Comparison of ENCODE assay signal across 1 cellular context in genomic region chr3:48188266-48189201, GRCh38.
TF ChIP-seq lines count a peak whose summit lies in the region.

Gene CDC25A, minus strand, starts transcription at chr3:48188417. Its CDS starts 470 bp downstream, at chr3:48187947.

TF ChIP-seq in HepG2, 621 proteins besides CTCF, POLR2A, EP300 and RAD21 (continued from another document and continues in another):
- 0 out of 2 replicates have a peak, but pooled peaks have one; percentile 26 for TF ChIP-seq NKX3-1 (CRISPR knock-in tag; IDR thresholded peaks at IDR 0.05)
- TF ChIP-seq NFYC (CRISPR knock-in tag; IDR thresholded peaks at IDR 0.05): peak; percentile 97
- TF ChIP-seq CREB1 (IDR thresholded peaks at IDR 0.05): peak; percentile 70
- peak; percentile 78 for TF ChIP-seq CREB1 (CRISPR knock-in tag; IDR thresholded peaks at IDR 0.05)
- peak; percentile 93 for TF ChIP-seq E2F5 (CRISPR knock-in tag; conservative IDR thresholded peaks at IDR 0.05)
- no peak for TF ChIP-seq ZNF615 (CRISPR knock-in tag; IDR thresholded peaks at IDR 0.05; ENCODE audit: borderline replicate concordance)
- peak; percentile 51; the same call in 1 of the 2 replicates for TF ChIP-seq HDAC2 (CRISPR knock-in tag; IDR thresholded peaks at IDR 0.05)
- no peak for TF ChIP-seq PLSCR1 (CRISPR knock-in tag; IDR thresholded peaks at IDR 0.05; ENCODE audit: borderline replicate concordance)
- no peak for TF ChIP-seq ZNF572 (CRISPR knock-in tag; IDR thresholded peaks at IDR 0.05)
- TF ChIP-seq ZNF597 (CRISPR knock-in tag; IDR thresholded peaks at IDR 0.05): no peak
- no peak for TF ChIP-seq HDAC6 (IDR thresholded peaks at IDR 0.05; ENCODE audit: low read depth, low read length)
- TF ChIP-seq ZFP82 (CRISPR knock-in tag; IDR thresholded peaks at IDR 0.05; ENCODE audit: borderline replicate concordance): no peak
- TF ChIP-seq ZSCAN12 (CRISPR knock-in tag; IDR thresholded peaks at IDR 0.05): 0 out of 2 replicates have a peak, but pooled peaks have one; percentile 25
- TF ChIP-seq JUND (CRISPR knock-in tag; IDR thresholded peaks at IDR 0.05): 0 out of 2 replicates have a peak, but pooled peaks have one; percentile 38
- TF ChIP-seq NR2F2 (IDR thresholded peaks at IDR 0.05; ENCODE audit: borderline replicate concordance, low read depth): 0 out of 2 replicates have a peak, but pooled peaks have one; percentile 9
- TF ChIP-seq ZNF740 (CRISPR knock-in tag; IDR thresholded peaks at IDR 0.05): peak; percentile 20; the same call in 1 of the 2 replicates
- peak; percentile 75; the same call in 1 of the 2 replicates for TF ChIP-seq ZNF724P (CRISPR knock-in tag; IDR thresholded peaks at IDR 0.05; ENCODE audit: borderline replicate concordance)
- peak; percentile 66; the same call in 1 of the 2 replicates for TF ChIP-seq SUZ12 (IDR thresholded peaks at IDR 0.05; ENCODE audit: low read depth, low read length)
- TF ChIP-seq HDAC1 (CRISPR knock-in tag; IDR thresholded peaks at IDR 0.05): peak; percentile 97
- TF ChIP-seq RFXANK (CRISPR knock-in tag; IDR thresholded peaks at IDR 0.05): 0 out of 2 replicates have a peak, but pooled peaks have one; percentile 58
- TF ChIP-seq AKNA (CRISPR knock-in tag; IDR thresholded peaks at IDR 0.05; ENCODE audit: borderline replicate concordance): no peak
- TF ChIP-seq HES4 (CRISPR knock-in tag; IDR thresholded peaks at IDR 0.05; ENCODE audit: borderline replicate concordance): peak; percentile 19; the same call in 1 of the 2 replicates
- no peak; the same call in 1 of the 2 replicates for TF ChIP-seq POGZ (CRISPR knock-in tag; IDR thresholded peaks at IDR 0.05)
- peak; percentile 87 for TF ChIP-seq ZFY (CRISPR knock-in tag; IDR thresholded peaks at IDR 0.05)
- TF ChIP-seq BRF2 (CRISPR knock-in tag; IDR thresholded peaks at IDR 0.05): peak; percentile 65; the same call in 1 of the 2 replicates
- peak; percentile 45; the same call in 1 of the 2 replicates for TF ChIP-seq ARID2 (CRISPR knock-in tag; IDR thresholded peaks at IDR 0.05; ENCODE audit: borderline replicate concordance)
- TF ChIP-seq FOXO1 (CRISPR knock-in tag; IDR thresholded peaks at IDR 0.05): peak; percentile 14; the same call in 1 of the 2 replicates
- TF ChIP-seq RBM39 (IDR thresholded peaks at IDR 0.05; ENCODE audit: low read depth, low read length, poor library complexity, severe bottlenecking): no peak
- TF ChIP-seq ZNF335 (CRISPR knock-in tag; IDR thresholded peaks at IDR 0.05): peak; percentile 98
- peak; percentile 82 for TF ChIP-seq YEATS2 (CRISPR knock-in tag; IDR thresholded peaks at IDR 0.05; ENCODE audit: borderline replicate concordance)
- no peak for TF ChIP-seq RBAK (CRISPR knock-in tag; IDR thresholded peaks at IDR 0.05)
- no peak for TF ChIP-seq GLMP (CRISPR knock-in tag; IDR thresholded peaks at IDR 0.05; ENCODE audit: borderline replicate concordance)
- TF ChIP-seq ZBTB3 (CRISPR knock-in tag; IDR thresholded peaks at IDR 0.05; ENCODE audit: borderline replicate concordance, low read depth): no peak
- peak; percentile 23; the same call in 1 of the 2 replicates for TF ChIP-seq MEIS2 (CRISPR knock-in tag; IDR thresholded peaks at IDR 0.05)
- TF ChIP-seq GABPA (IDR thresholded peaks at IDR 0.05; ENCODE audit: low read depth, low read length): no peak
- peak; percentile 67 for TF ChIP-seq GABPA (CRISPR knock-in tag; IDR thresholded peaks at IDR 0.05; ENCODE audit: low read depth)
- peak; percentile 99 for TF ChIP-seq TFDP1 (CRISPR knock-in tag; IDR thresholded peaks at IDR 0.05; ENCODE audit: borderline replicate concordance)
- TF ChIP-seq MXD3 (CRISPR knock-in tag; IDR thresholded peaks at IDR 0.05): peak; percentile 52; the same call in 1 of the 2 replicates
- TF ChIP-seq ZNF687 (CRISPR knock-in tag; IDR thresholded peaks at IDR 0.05): peak; percentile 75
